11 cellular contexts compared by ENCODE assay signal in the genomic region with DNA sequence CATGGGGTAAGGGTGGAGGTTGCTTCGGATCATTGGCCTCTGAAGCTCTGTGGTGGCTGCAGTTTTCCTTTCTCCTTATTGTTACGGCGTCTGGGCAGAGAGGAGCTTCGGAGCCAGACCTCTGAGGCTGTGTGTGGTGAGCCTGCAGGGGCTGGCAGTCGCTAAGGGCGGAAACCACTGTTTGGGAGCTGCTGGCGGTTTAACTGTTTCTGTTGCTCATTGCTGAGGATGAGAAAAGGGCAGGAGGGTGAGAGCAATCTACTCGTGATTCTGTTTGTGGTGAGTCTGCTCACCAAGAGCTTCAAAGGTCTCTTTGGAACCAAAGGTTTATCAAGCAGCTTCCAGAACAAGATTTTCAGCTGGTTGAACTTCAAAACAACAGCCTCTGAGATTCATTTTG.
A peak's percentile ranks its signal among the peaks of the same experiment; 100 is the strongest.
DNase-seq lines count a peak whose midpoint lies in the region; ATAC-seq, FAIRE-seq and TF ChIP-seq lines count a peak whose summit lies in the region.
"Had no signal": no experiment of that assay in that cellular context is flagged by ENCODE, and none has a peak within 500 bp of the region (broad histone marks: within the 10 kb centered on the region; RNA-seq: fewer than 3 reads in every experiment).

No MANE protein-coding gene starts in this region.

- H3K4me1 ChIP-seq in endothelial cell of umbilical vein (ENCODE audit: control insufficient read depth, extremely low read depth, insufficient read depth, low read length): peaks cover 9% of the 10 kb centered on the region
- no peaks in the 10 kb centered on the region for H3K4me1 ChIP-seq in transverse colon
- H3K4me1 ChIP-seq: A549 had no signal

- H3K79me2 ChIP-seq in endothelial cell of umbilical vein (ENCODE audit: control insufficient read depth, insufficient read depth, low read length): no peaks in the 10 kb centered on the region

- no peak for TF ChIP-seq POLR2A in endothelial cell of umbilical vein (IDR thresholded peaks at IDR 0.05; ENCODE audit: low read depth, low read length)
- no peak for TF ChIP-seq POLR2A in transverse colon (IDR thresholded peaks at IDR 0.05)

- no peak overlapping the region for H3K4me2 ChIP-seq in endothelial cell of umbilical vein (ENCODE audit: insufficient read depth, low read length)
- H3K4me2 ChIP-seq: A549 had no signal

- H3K4me3 Mint-ChIP-seq in T-cell: peak overlapping the region; percentile 14 to 60 (median 52)

- POLR2A ChIA-PET in T-cell (lab: Charles Lee): no interaction called here
- POLR2A ChIA-PET in endothelial cell of umbilical vein (lab: Charles Lee): no interaction called here

- H3K27ac ChIP-seq in endothelial cell of umbilical vein (ENCODE audit: insufficient read depth, low read depth, low read length) (no peak overlapping the region), transverse colon (no peak overlapping the region)
- H3K27ac ChIP-seq: A549 had no signal

- dilution Hi-C loops in endothelial cell of umbilical vein (cut with MboI; ENCODE audit: extremely low pct_ligation_motif_present, low sequenced_read_pairs): loop anchor here (10.0 kb wide), 1 partner anchor 122 kb away; no protein-coding TSS in a partner anchor

- intact Hi-C loops in endothelial cell of umbilical vein (cut with micrococcal nuclease) (no loop called here), transverse colon (cut with DNase I; ENCODE audit: low total_unique reads) (no loop called here)

- peak; percentile 48 to 76 (median 72) for ATAC-seq in T-cell (replicated peaks in 1 of 4)
- ATAC-seq in HG03025 (IDR thresholded peaks at IDR 0.05; ENCODE audit: low FRiP score, unreplicated experiment): no peak

- no peak overlapping the region for H3K4me3 ChIP-seq in endothelial cell of umbilical vein (replicated peaks in 1 of 3; ENCODE audit: insufficient read depth in 1 of 3, low read depth in 1 of 3, low read length in 3 of 3)
- no peak overlapping the region for H3K4me3 ChIP-seq in transverse colon
- H3K4me3 ChIP-seq: A549 had no signal

- peak; percentile 41 for DNase-seq in activated CD4-positive, alpha-beta T cell treated with anti-CD3 and anti-CD28 coated beads for 48 hours
- no peak for DNase-seq in activated CD4-positive, alpha-beta T cell treated with anti-CD3 and anti-CD28 coated beads, Interleukin-2, amount 50 U/mL, for 4 hours
- DNase-seq in T-cell (peak in 9 of 34 experiments; percentile 0 to 23 (median 3)), endothelial cell of umbilical vein (ENCODE audit: low read depth, low spot score) (peak; percentile 7), pons (ENCODE audit: low spot score) (no peak), transverse colon (no peak)
- peak; percentile 33 for DNase-seq in stimulated activated CD8-positive, alpha-beta memory T cell treated with anti-CD3 and anti-CD28 coated beads, Interleukin-4, amount 100 ng/mL, for 48 hours
- DNase-seq: Karpas-422, RPMI8226 had no signal

- in situ Hi-C loops in transverse colon (cut with MboI; ENCODE audit: low pct_ligation_motif_present in 1 of 4, low pct_unique_long_range_greater_than_20kb in 1 of 4, low sequenced_read_pairs in 3 of 4): no loop called here

- no peak for TF ChIP-seq EP300 in transverse colon (IDR thresholded peaks at IDR 0.05; ENCODE audit: low read depth)

- H3K27me3 Mint-ChIP-seq in T-cell: peaks cover 0 to 4% of the 10 kb centered on the region in 2 donors

- H3K27ac Mint-ChIP-seq in T-cell: peak overlapping the region; percentile 30 to 61

- TF ChIP-seq CTCF in endothelial cell of umbilical vein (IDR thresholded peaks at IDR 0.05; ENCODE audit: extremely low read depth in 1 of 2, insufficient read depth in 1 of 2, low read depth in 1 of 2, low read length in 2 of 2) (no peak), transverse colon (IDR thresholded peaks at IDR 0.05) (no peak)

- peak overlapping the region; percentile 81 for H2AFZ ChIP-seq in endothelial cell of umbilical vein (ENCODE audit: low read depth, low read length)

- no peaks in the 10 kb centered on the region for H3K9me1 ChIP-seq in endothelial cell of umbilical vein (replicated peaks; ENCODE audit: control insufficient read depth, extremely low read depth, insufficient read depth, low read length)

- no peaks in the 10 kb centered on the region for H3K36me3 ChIP-seq in endothelial cell of umbilical vein (ENCODE audit: control insufficient read depth in 2 of 2, extremely low read depth in 1 of 2, insufficient read depth in 2 of 2, low read length in 2 of 2)
- H3K36me3 ChIP-seq in transverse colon: no peaks in the 10 kb centered on the region

- H3K9me3 ChIP-seq in endothelial cell of umbilical vein (replicated peaks; ENCODE audit: control insufficient read depth, insufficient read depth, low read length) (no peaks in the 10 kb centered on the region), transverse colon (no peaks in the 10 kb centered on the region)
- H3K9me3 ChIP-seq: A549 had no signal

- H4K20me1 ChIP-seq in endothelial cell of umbilical vein (replicated peaks; ENCODE audit: control insufficient read depth, extremely low read depth, insufficient read depth, low read length): no peaks in the 10 kb centered on the region

- H3K36me3 Mint-ChIP-seq in T-cell: no peaks in the 10 kb centered on the region

- H3K9me3 Mint-ChIP-seq in T-cell: no peaks in the 10 kb centered on the region

- peaks cover 10 to 24% (median 12%) of the 10 kb centered on the region in 3 donors for H3K4me1 Mint-ChIP-seq in T-cell

- FAIRE-seq in endothelial cell of umbilical vein (lab: Jason Lieb, UNC): no peak
- FAIRE-seq: A549 had no signal

- no TSS peak for BruUV-seq in endothelial cell of umbilical vein (replicated peaks; lab: Mats Ljungman, UMichigan)

- CTCF ChIA-PET in T-cell (lab: Charles Lee): no interaction called here
- CTCF ChIA-PET in endothelial cell of umbilical vein (lab: Charles Lee): interaction anchor here (1.7 kb wide), 1 partner anchor 23 kb away, joined by 6 read pairs; no protein-coding TSS in a partner anchor

- 24 to 28% methylated on average over 4 to 8 of the region's 8 CpGs for WGBS in transverse colon (ENCODE audit: low coverage in 1 of 2), 2 donors

- no peak overlapping the region for H3K9ac ChIP-seq in endothelial cell of umbilical vein (replicated peaks; ENCODE audit: extremely low read depth, insufficient read depth, low read length)

- H3K27me3 ChIP-seq in endothelial cell of umbilical vein (ENCODE audit: control insufficient read depth in 2 of 2, insufficient read depth in 2 of 2, low read length in 2 of 2) (peaks cover 7 to 8% of the 10 kb centered on the region in 2 experiments), transverse colon (no peaks in the 10 kb centered on the region)

TF ChIP-seq in endothelial cell of umbilical vein, 7 proteins besides CTCF, POLR2A, EP300 and RAD21:
- TF ChIP-seq FOS (IDR thresholded peaks at IDR 0.05; ENCODE audit: borderline replicate concordance, insufficient read depth, low read length): no peak
- TF ChIP-seq POLR2AphosphoS5 (IDR thresholded peaks at IDR 0.05; ENCODE audit: insufficient read depth, low read depth, low read length): no peak
- no peak for TF ChIP-seq GATA2 (IDR thresholded peaks at IDR 0.05; ENCODE audit: insufficient read depth, insufficient read length, low read depth, low read length)
- TF ChIP-seq, protein P1, sequence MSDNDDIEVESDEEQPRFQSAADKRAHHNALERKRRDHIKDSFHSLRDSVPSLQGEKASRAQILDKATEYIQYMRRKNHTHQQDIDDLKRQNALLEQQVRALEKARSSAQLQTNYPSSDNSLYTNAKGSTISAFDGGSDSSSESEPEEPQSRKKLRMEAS (IDR thresholded peaks at IDR 0.05; ENCODE audit: insufficient read depth, insufficient read length): no peak
- no peak for TF ChIP-seq EZH2 (IDR thresholded peaks at IDR 0.05; ENCODE audit: borderline replicate concordance, low read depth, low read length, severe bottlenecking)
- no peak for TF ChIP-seq JUN (IDR thresholded peaks at IDR 0.05; ENCODE audit: borderline replicate concordance, insufficient read depth, insufficient read length, low read depth)
- no peak for TF ChIP-seq MYC (IDR thresholded peaks at IDR 0.05; ENCODE audit: low read depth, low read length)

Comparison
In these comparisons a context has a peak if more than half of its experiments do, and no peak if none do; other contexts are left out.
1. DNase-seq: peak in activated CD4-positive, alpha-beta T cell treated with anti-CD3 and anti-CD28 coated beads for 48 hours (single experiment), endothelial cell of umbilical vein (single experiment) and stimulated activated CD8-positive, alpha-beta memory T cell treated with anti-CD3 and anti-CD28 coated beads, Interleukin-4, amount 100 ng/mL, for 48 hours (single experiment); none in activated CD4-positive, alpha-beta T cell treated with anti-CD3 and anti-CD28 coated beads, Interleukin-2, amount 50 U/mL, for 4 hours (0 of 2), pons (single experiment) and transverse colon (single experiment).